In the genomic region with DNA sequence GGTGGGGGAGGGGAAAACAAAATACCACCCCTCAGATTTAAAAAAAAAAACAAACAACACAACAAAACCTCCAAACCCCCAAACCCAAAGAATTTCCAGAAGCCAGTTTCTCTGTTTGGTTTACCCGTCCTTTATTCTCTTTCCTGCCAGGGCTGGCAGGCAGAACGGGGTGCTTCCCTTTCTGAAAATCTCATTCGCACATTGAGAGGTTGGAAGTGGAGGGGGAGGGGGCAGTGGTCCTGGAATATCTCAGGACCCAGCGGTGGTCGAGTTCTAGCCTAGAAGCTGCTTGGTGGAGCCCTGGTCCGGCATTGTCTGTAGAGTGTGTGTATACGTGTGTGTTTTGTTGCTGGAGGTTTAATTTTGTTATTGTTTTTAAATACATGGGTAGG, we compare ENCODE assay signal across 8 cellular contexts. TPM values are rescaled to one million over a fixed set of nuclear protein-coding genes. Genes with fewer than 3 reads are reported as not detected.
DNase-seq lines count a peak whose midpoint lies in the region; ATAC-seq, FAIRE-seq and TF ChIP-seq lines count a peak whose summit lies in the region.

No MANE protein-coding gene starts in this region.

- H3K27me3 ChIP-seq in endothelial cell of umbilical vein (ENCODE audit: control insufficient read depth in 2 of 2, insufficient read depth in 2 of 2, low read length in 2 of 2): peaks cover 11 to 21% of the 10 kb centered on the region in 2 experiments
- no peaks in the 10 kb centered on the region for H3K27me3 ChIP-seq in pancreas

- H4K20me1 ChIP-seq in OCI-LY7 (ENCODE audit: insufficient read depth, low read length): no peaks in the 10 kb centered on the region; the same call in none of the 2 replicates
- peaks cover 4% of the 10 kb centered on the region for H4K20me1 ChIP-seq in endothelial cell of umbilical vein (replicated peaks; ENCODE audit: control insufficient read depth, extremely low read depth, insufficient read depth, low read length)

- H3K27ac ChIP-seq in OCI-LY7 (ENCODE audit: low read depth, low read length, poor library complexity, severe bottlenecking): peak overlapping the region; percentile 61
- peak overlapping the region; percentile 81 for H3K27ac ChIP-seq in endothelial cell of umbilical vein (ENCODE audit: insufficient read depth, low read depth, low read length)
- H3K27ac ChIP-seq in pancreas: peak overlapping the region; percentile 58 to 88 (median 79)

- FAIRE-seq in endothelial cell of umbilical vein (lab: Jason Lieb, UNC): peak; percentile 31
- FAIRE-seq in pancreas (lab: Jason Lieb, UNC): no peak

- no peaks in the 10 kb centered on the region for H3K9me1 ChIP-seq in endothelial cell of umbilical vein (replicated peaks; ENCODE audit: control insufficient read depth, extremely low read depth, insufficient read depth, low read length)

- ATAC-seq in pancreas (peak in 1 of 4 donors; percentile 0), GM21786 (IDR thresholded peaks at IDR 0.05; ENCODE audit: unreplicated experiment) (no peak)

- H3K4me2 ChIP-seq in OCI-LY7 (ENCODE audit: low read length) (peak overlapping the region; percentile 86), endothelial cell of umbilical vein (ENCODE audit: insufficient read depth, low read length) (peak overlapping the region; percentile 97)

- intact Hi-C loops in OCI-LY7 (cut with micrococcal nuclease; ENCODE audit: unreplicated experiment): loop anchor here (2.0 kb wide), 1 partner anchor 35 kb away; no protein-coding TSS in a partner anchor
- intact Hi-C loops in endothelial cell of umbilical vein (cut with micrococcal nuclease): loop anchor here (1.0 to 5.0 kb wide), 8 partner anchors 27 to 277 kb away; no protein-coding TSS in a partner anchor
- intact Hi-C loops in pancreas (cut with DNase I): no loop called here

- H3K9me3 ChIP-seq in OCI-LY7 (ENCODE audit: low read length) (no peaks in the 10 kb centered on the region), endothelial cell of umbilical vein (replicated peaks; ENCODE audit: control insufficient read depth, insufficient read depth, low read length) (no peaks in the 10 kb centered on the region), pancreas (no peaks in the 10 kb centered on the region)

- no peak for TF ChIP-seq POLR2A in endothelial cell of umbilical vein (IDR thresholded peaks at IDR 0.05; ENCODE audit: low read depth, low read length)

- H3K9ac ChIP-seq in endothelial cell of umbilical vein (replicated peaks; ENCODE audit: extremely low read depth, insufficient read depth, low read length): peak overlapping the region; percentile 96

- H3K79me2 ChIP-seq in OCI-LY7 (ENCODE audit: insufficient read depth, low read depth, low read length) (peaks cover 57% of the 10 kb centered on the region), endothelial cell of umbilical vein (ENCODE audit: control insufficient read depth, insufficient read depth, low read length) (peaks cover 58% of the 10 kb centered on the region)

- BruUV-seq in OCI-LY7 (replicated peaks; lab: Mats Ljungman, UMichigan) (no TSS peak), endothelial cell of umbilical vein (replicated peaks; lab: Mats Ljungman, UMichigan) (no TSS peak)

- H2AFZ ChIP-seq in OCI-LY7 (ENCODE audit: low read length) (no peak overlapping the region), endothelial cell of umbilical vein (ENCODE audit: low read depth, low read length) (peak overlapping the region; percentile 16)

- no peak for TF ChIP-seq CTCF in OCI-LY7 (conservative IDR thresholded peaks at IDR 0.05; ENCODE audit: low read length)
- no peak for TF ChIP-seq CTCF in endothelial cell of umbilical vein (IDR thresholded peaks at IDR 0.05; ENCODE audit: extremely low read depth in 1 of 2, insufficient read depth in 1 of 2, low read depth in 1 of 2, low read length in 2 of 2)
- no peak for TF ChIP-seq CTCF in pancreas (IDR thresholded peaks at IDR 0.05)

- DNase-seq in NCI-H2171 treated with DMSO at 0.1 percent for 48 hours (lab: John Stamatoyannopoulos, UW): peak; percentile 39
- no peak for DNase-seq in NCI-H2171 (lab: John Stamatoyannopoulos, UW)
- no peak for DNase-seq in OCI-LY7 (ENCODE audit: low spot score)
- peak; percentile 30 for DNase-seq in endothelial cell of umbilical vein (ENCODE audit: low read depth, low spot score)
- DNase-seq in pancreas: peak in 1 of 6 donors; percentile 26
- no peak for DNase-seq in mucosa of gallbladder (ENCODE audit: low spot score)
- no peak for DNase-seq in inferior parietal cortex (ENCODE audit: extremely low spot score)

- dilution Hi-C loops in endothelial cell of umbilical vein (cut with MboI; ENCODE audit: extremely low pct_ligation_motif_present, low sequenced_read_pairs): no loop called here

- CTCF ChIA-PET in OCI-LY7 (lab: Charles Lee; ENCODE audit: unreplicated experiment) (interaction anchor here (0.6 kb wide), 1 partner anchor 17 kb away, joined by 3 read pairs; no protein-coding TSS in a partner anchor), endothelial cell of umbilical vein (lab: Charles Lee) (interaction anchor here (0.7 to 1.6 kb wide), 4 partner anchors 16 to 240 kb away, joined by 3 to 5 read pairs (median 3); no protein-coding TSS in a partner anchor)

- peak overlapping the region; percentile 93 for H3K4me3 ChIP-seq in OCI-LY7 (ENCODE audit: low read depth, low read length, poor library complexity, severe bottlenecking)
- H3K4me3 ChIP-seq in endothelial cell of umbilical vein (replicated peaks in 1 of 3; ENCODE audit: insufficient read depth in 1 of 3, low read depth in 1 of 3, low read length in 3 of 3): peak overlapping the region; percentile 96 to 97 (median 97)
- peak overlapping the region; percentile 69 to 82 (median 76) for H3K4me3 ChIP-seq in pancreas

- POLR2A ChIA-PET in OCI-LY7 (lab: Charles Lee): interaction anchor here (0.7 kb wide), 3 partner anchors 18 to 303 kb away, joined by 3 to 7 read pairs (median 4); no protein-coding TSS in a partner anchor
- POLR2A ChIA-PET in endothelial cell of umbilical vein (lab: Charles Lee): no interaction called here

- H3K4me1 ChIP-seq in OCI-LY7 (ENCODE audit: insufficient read depth, low read length, poor library complexity, severe bottlenecking): peaks cover 41% of the 10 kb centered on the region
- peaks cover 20% of the 10 kb centered on the region for H3K4me1 ChIP-seq in endothelial cell of umbilical vein (ENCODE audit: control insufficient read depth, extremely low read depth, insufficient read depth, low read length)
- H3K4me1 ChIP-seq in pancreas: peaks cover 12 to 23% (median 23%) of the 10 kb centered on the region in 3 donors

- H3K9me2 ChIP-seq in OCI-LY7 (ENCODE audit: insufficient read depth, low read length): no peaks in the 10 kb centered on the region

- WGBS in pancreas, 2 donors: 1 to 2% methylated on average over 7 of the region's 7 CpGs

- H3K36me3 ChIP-seq in OCI-LY7 (ENCODE audit: insufficient read depth, low read length) (peaks cover 10% of the 10 kb centered on the region; the same call in 1 of the 2 replicates), endothelial cell of umbilical vein (ENCODE audit: control insufficient read depth in 2 of 2, extremely low read depth in 1 of 2, insufficient read depth in 2 of 2, low read length in 2 of 2) (peaks cover 0 to 1% of the 10 kb centered on the region in 2 experiments), pancreas (no peaks in the 10 kb centered on the region)

TF ChIP-seq in endothelial cell of umbilical vein, 7 proteins besides CTCF, POLR2A, EP300 and RAD21:
- no peak for TF ChIP-seq JUN (IDR thresholded peaks at IDR 0.05; ENCODE audit: borderline replicate concordance, insufficient read depth, insufficient read length, low read depth)
- TF ChIP-seq EZH2 (IDR thresholded peaks at IDR 0.05; ENCODE audit: borderline replicate concordance, low read depth, low read length, severe bottlenecking): no peak
- TF ChIP-seq, protein P1, sequence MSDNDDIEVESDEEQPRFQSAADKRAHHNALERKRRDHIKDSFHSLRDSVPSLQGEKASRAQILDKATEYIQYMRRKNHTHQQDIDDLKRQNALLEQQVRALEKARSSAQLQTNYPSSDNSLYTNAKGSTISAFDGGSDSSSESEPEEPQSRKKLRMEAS (IDR thresholded peaks at IDR 0.05; ENCODE audit: insufficient read depth, insufficient read length): no peak
- TF ChIP-seq GATA2 (IDR thresholded peaks at IDR 0.05; ENCODE audit: insufficient read depth, insufficient read length, low read depth, low read length): no peak

RNA-seq across cellular contexts. Expression of a gene that starts 1.3 kb away (rescaled TPM):
- 15.4 and 22.6 TPM in 2 replicates for total RNA-seq in OCI-LY7 (2014; rRNA removed; shearing (Covaris generic))
- total RNA-seq in OCI-LY7 (2022) (67.5 and 70.3 TPM in 2 replicates), endothelial cell of umbilical vein (82.4 and 101 TPM in 2 replicates), pancreas (10 to 100 TPM; 17.7 to 37.0 (median 23.1) TPM), mucosa of gallbladder (95.5 TPM)
- polyA plus RNA-seq in endothelial cell of umbilical vein (23.6 and 29.0 TPM in 2 replicates), pancreas (10 to 100 TPM in 1 of 2 donors, 1 to 10 TPM in 1; 9.7 to 20.2 TPM)
- polyA plus RNA-seq in endothelial cell of umbilical vein (2011; cell fraction: cytosol; rRNA removed): 31.1 and 32.0 TPM in 2 replicates
- polyA plus RNA-seq in endothelial cell of umbilical vein (2011; cell fraction: nucleus; rRNA removed): 55.1 and 76.2 TPM in 2 replicates
- polyA plus RNA-seq in endothelial cell of umbilical vein (2012): 43.0 and 55.4 TPM in 2 replicates
- polyA minus RNA-seq in endothelial cell of umbilical vein: 81.6 and 92.9 TPM in 2 replicates
- polyA minus RNA-seq in endothelial cell of umbilical vein (2011; cell fraction: cytosol; rRNA and poly(A)+ RNA removed): 15.4 TPM
- 99.8 and 106 TPM in 2 replicates for polyA minus RNA-seq in endothelial cell of umbilical vein (2011; cell fraction: nucleus; rRNA and poly(A)+ RNA removed)

Comparison
In these comparisons a context has a peak if more than half of its experiments do, and no peak if none do; other contexts are left out.
1. DNase-seq: peak in NCI-H2171 treated with DMSO at 0.1 percent for 48 hours (single experiment) and endothelial cell of umbilical vein (single experiment); none in NCI-H2171 (single experiment), OCI-LY7 (single experiment), mucosa of gallbladder (single experiment) and inferior parietal cortex (single experiment).
2. intact Hi-C loops: an anchor here in OCI-LY7 (2.0 kb wide) and endothelial cell of umbilical vein (1.0 to 5.0 kb wide); none called in pancreas.
3. Peak in every context shown above with its lines, with median percentiles within 50 percentile points of each other: H3K27ac ChIP-seq and H3K4me3 ChIP-seq.